ENCODE assay signal across 8 cellular contexts in genomic region chr15:63553388-63553791, GRCh38. TPM values are rescaled to one million over a fixed set of nuclear protein-coding genes. Genes with fewer than 3 reads are reported as not detected.
DNase-seq lines count a peak whose midpoint lies in the region; ATAC-seq, FAIRE-seq and TF ChIP-seq lines count a peak whose summit lies in the region.

No MANE protein-coding gene starts in this region.

- peak overlapping the region; percentile 1 to 17 (median 10) for H3K4me3 ChIP-seq in esophagus muscularis mucosa
- H3K4me3 ChIP-seq in CD8-positive, alpha-beta T cell (ENCODE audit: low read depth, low read length) = no peak overlapping the region

- TF ChIP-seq CTCF in RWPE1 (conservative IDR thresholded peaks at IDR 0.05; ENCODE audit: low read depth) (no peak), esophagus muscularis mucosa (IDR thresholded peaks at IDR 0.05) (no peak), nephron (IDR thresholded peaks at IDR 0.05; ENCODE audit: unreplicated experiment in 3 of 3) (no peak)
- TF ChIP-seq CTCF in CD8-positive, alpha-beta T cell (IDR thresholded peaks at IDR 0.05) = no peak

- no peaks in the 10 kb centered on the region for H3K27me3 Mint-ChIP-seq in nephron (ENCODE audit: low read depth)
- H3K27me3 Mint-ChIP-seq in CD8-positive, alpha-beta T cell (ENCODE audit: low read depth) = no peaks in the 10 kb centered on the region

- H3K4me1 ChIP-seq in esophagus muscularis mucosa = peaks cover 19 to 55% (median 47%) of the 10 kb centered on the region in 4 donors
- H3K4me1 ChIP-seq in CD8-positive, alpha-beta T cell (ENCODE audit: insufficient read depth, low read length) = peaks cover 6% of the 10 kb centered on the region

- DNase-seq in GM18507 (ENCODE audit: extremely low spot score, insufficient read length, low read depth) (no peak), RWPE1 (ENCODE audit: low spot score) (peak; percentile 68), esophagus muscularis mucosa (ENCODE audit: extremely low spot score) (no peak), 8988T (no peak)
- DNase-seq in CD8-positive, alpha-beta T cell = no peak

- peak overlapping the region; percentile 30 to 69 (median 63) for H3K27ac Mint-ChIP-seq in nephron
- no peak overlapping the region for H3K27ac Mint-ChIP-seq in CD8-positive, alpha-beta T cell

- intact Hi-C loops in esophagus muscularis mucosa (cut with DNase I) = loop anchor here (5.0 kb wide), 2 partner anchors 44 to 51 kb away; partner anchors contain the start of genes FBXL22 and USP3
- intact Hi-C loops in CD8-positive, alpha-beta T cell (cut with DNase I, micrococcal nuclease) = loop anchor here in 1 of 2 experiments (5.0 kb wide), 2 partner anchors 36 to 86 kb away; no protein-coding TSS in a partner anchor

- H3K9me3 ChIP-seq in esophagus muscularis mucosa = no peaks in the 10 kb centered on the region
- no peaks in the 10 kb centered on the region for H3K9me3 ChIP-seq in CD8-positive, alpha-beta T cell (ENCODE audit: low read length)

- peaks cover 39% of the 10 kb centered on the region for H3K36me3 Mint-ChIP-seq in nephron (ENCODE audit: low read depth)
- peaks cover 48% of the 10 kb centered on the region for H3K36me3 Mint-ChIP-seq in CD8-positive, alpha-beta T cell

- no peaks in the 10 kb centered on the region for H3K27me3 ChIP-seq in esophagus muscularis mucosa
- no peaks in the 10 kb centered on the region for H3K27me3 ChIP-seq in CD8-positive, alpha-beta T cell (ENCODE audit: insufficient read depth, low read length)

- no peaks in the 10 kb centered on the region for H3K9me3 Mint-ChIP-seq in nephron
- no peaks in the 10 kb centered on the region for H3K9me3 Mint-ChIP-seq in CD8-positive, alpha-beta T cell

- peaks cover 0 to 18% (median 9%) of the 10 kb centered on the region in 4 donors for H3K36me3 ChIP-seq in esophagus muscularis mucosa
- peaks cover 11% of the 10 kb centered on the region for H3K36me3 ChIP-seq in CD8-positive, alpha-beta T cell (ENCODE audit: insufficient read depth, low read length)

- POLR2A ChIA-PET in RWPE1 (lab: Yijun Ruan, JAX; ENCODE audit: low non-redundant PET) = no interaction called here
- POLR2A ChIA-PET in CD8-positive, alpha-beta T cell (lab: Charles Lee) = interaction anchor here (0.8 to 1.9 kb wide), 6 partner anchors 8 to 457 kb away, joined by 3 to 4 read pairs (median 3); no protein-coding TSS in a partner anchor

- no peak overlapping the region for H3K27ac ChIP-seq in RWPE1
- H3K27ac ChIP-seq in esophagus muscularis mucosa (replicated peaks in 1 of 4) = peak overlapping the region; percentile 56 to 67 (median 60)
- no peak overlapping the region for H3K27ac ChIP-seq in CD8-positive, alpha-beta T cell (ENCODE audit: low read depth, low read length)

- TF ChIP-seq EP300 in esophagus muscularis mucosa (IDR thresholded peaks at IDR 0.05) = no peak

- CTCF ChIA-PET in RWPE1 (lab: Yijun Ruan, JAX) = interaction anchor here (0.6 to 1.6 kb wide), 4 partner anchors 17 to 48 kb away, joined by 3 to 6 read pairs (median 3); no protein-coding TSS in a partner anchor
- CTCF ChIA-PET in CD8-positive, alpha-beta T cell (lab: Charles Lee) = interaction anchor here (0.9 to 2.5 kb wide), 7 partner anchors 48 to 199 kb away, joined by 3 to 11 read pairs (median 3); no protein-coding TSS in a partner anchor

- peak; percentile 84 for FAIRE-seq in GM18507 (lab: Jason Lieb, UNC)

- no peak for ATAC-seq in CD8-positive, alpha-beta T cell
- no peak for ATAC-seq in GM21529 (IDR thresholded peaks at IDR 0.05; ENCODE audit: unreplicated experiment)
- no peak for ATAC-seq in GM18867 (IDR thresholded peaks at IDR 0.05; ENCODE audit: unreplicated experiment)

- no peak for TF ChIP-seq POLR2A in esophagus muscularis mucosa (IDR thresholded peaks at IDR 0.05; ENCODE audit: low read depth)

- H3K4me3 Mint-ChIP-seq in nephron = no peak overlapping the region
- H3K4me3 Mint-ChIP-seq in CD8-positive, alpha-beta T cell = no peak overlapping the region

- peaks cover 38% of the 10 kb centered on the region for H3K4me1 Mint-ChIP-seq in nephron
- H3K4me1 Mint-ChIP-seq in CD8-positive, alpha-beta T cell (ENCODE audit: low read depth) = peaks cover 46% of the 10 kb centered on the region

- WGBS in esophagus muscularis mucosa = 3% methylated on average over 3 of the region's 3 CpGs

RNA-seq across cellular contexts. Expression of gene FBXL22, which starts 43.8 kb away (rescaled TPM):
- 10 to 100 TPM; 14.4 to 81.6 (median 46.3) TPM for total RNA-seq in esophagus muscularis mucosa
- 1 to 10 TPM in 1 of 2 experiments, under 1 TPM in 1; 0.68 to 1.7 TPM for total RNA-seq in CD8-positive, alpha-beta T cell

RNA-seq across cellular contexts. Expression of gene USP3, which starts 49.0 kb away (rescaled TPM):
- total RNA-seq in esophagus muscularis mucosa = 10 to 100 TPM; 40.1 to 46.5 (median 41.3) TPM
- 100 to 1,000 TPM; 264 to 275 TPM for total RNA-seq in CD8-positive, alpha-beta T cell

Comparison
In these comparisons a context has a peak if more than half of its experiments do, and no peak if none do; other contexts are left out.
1. H3K27ac ChIP-seq: peak in esophagus muscularis mucosa (4 of 4); none in RWPE1 (single experiment) and CD8-positive, alpha-beta T cell (single experiment).
2. RNA of gene FBXL22, which starts 43.8 kb away (total RNA-seq): 14.4 to 81.6 TPM in esophagus muscularis mucosa; 0.68 to 1.7 TPM in CD8-positive, alpha-beta T cell; every median in the first group is over 4 times any median in the second.
3. RNA of gene USP3, which starts 49.0 kb away (total RNA-seq): 264 to 275 TPM in CD8-positive, alpha-beta T cell; 40.1 to 46.5 TPM in esophagus muscularis mucosa; every median in the first group is over 4 times any median in the second.